Comparison of ENCODE assay signal across 15 cellular contexts in genomic region chr5:177997846-177998245, GRCh38. TPM values are rescaled to one million over a fixed set of nuclear protein-coding genes. Genes with fewer than 3 reads are reported as not detected.
DNase-seq lines count a peak whose midpoint lies in the region; ATAC-seq lines count a peak whose summit lies in the region.
"Had no signal": no experiment of that assay in that cellular context is flagged by ENCODE, and none has a peak within 500 bp of the region (broad histone marks: within the 10 kb centered on the region; RNA-seq: fewer than 3 reads in every experiment).

No MANE protein-coding gene starts in this region.

- no peaks in the 10 kb centered on the region for H4K20me1 ChIP-seq in Karpas-422 (ENCODE audit: insufficient read depth, low read depth, low read length)
- H4K20me1 ChIP-seq: BLaER1 treated with 17β-estradiol and CSF1 and Interleukin-3, amounts not matched to agents 10 nM and 100 nM had no signal

- H3K79me2 ChIP-seq in Karpas-422 (ENCODE audit: low read length) = no peaks in the 10 kb centered on the region
- H3K79me2 ChIP-seq in trophoblast cell (ENCODE audit: control insufficient read depth, insufficient read depth, low read length, poor library complexity) = no peaks in the 10 kb centered on the region

- no peaks in the 10 kb centered on the region for H3K36me3 ChIP-seq in Karpas-422 (ENCODE audit: insufficient read depth, low read length)
- H3K36me3 ChIP-seq in trophoblast cell (ENCODE audit: control insufficient read depth in 1 of 2, insufficient read depth in 2 of 2, low read length in 2 of 2) = no peaks in the 10 kb centered on the region
- H3K36me3 ChIP-seq: BLaER1 treated with 17β-estradiol and CSF1 and Interleukin-3, amounts not matched to agents 10 nM and 100 nM had no signal

- H3K4me3 ChIP-seq in Karpas-422 (ENCODE audit: low read length) (no peak overlapping the region), trophoblast cell (ENCODE audit: low read depth, low read length) (no peak overlapping the region)
- H3K4me3 ChIP-seq: BLaER1 treated with 17β-estradiol and CSF1 and Interleukin-3, amounts not matched to agents 10 nM and 100 nM; GM23338 had no signal

- H3K4me1 ChIP-seq in Karpas-422 (ENCODE audit: low read length) = no peaks in the 10 kb centered on the region
- no peaks in the 10 kb centered on the region for H3K4me1 ChIP-seq in trophoblast cell (ENCODE audit: control insufficient read depth in 1 of 2, insufficient read depth in 2 of 2, low read length in 2 of 2)
- H3K4me1 ChIP-seq: BLaER1 treated with 17β-estradiol and CSF1 and Interleukin-3, amounts not matched to agents 10 nM and 100 nM had no signal

- H4K12ac ChIP-seq in trophoblast cell (ENCODE audit: low read depth, low read length) = no peak overlapping the region

- H3K9me3 ChIP-seq in Karpas-422 (ENCODE audit: low read length) = no peaks in the 10 kb centered on the region
- H3K9me3 ChIP-seq in trophoblast cell (ENCODE audit: insufficient read depth, low read depth, low read length) = no peaks in the 10 kb centered on the region
- H3K9me3 ChIP-seq: BLaER1 treated with 17β-estradiol and CSF1 and Interleukin-3, amounts not matched to agents 10 nM and 100 nM had no signal

- H3K27ac ChIP-seq in Karpas-422 (ENCODE audit: low read length) (no peak overlapping the region), trophoblast cell (ENCODE audit: low read depth, low read length) (no peak overlapping the region)
- H3K27ac ChIP-seq: BLaER1 treated with 17β-estradiol and CSF1 and Interleukin-3, amounts not matched to agents 10 nM and 100 nM had no signal

- no peak overlapping the region for H4K8ac ChIP-seq in trophoblast cell (ENCODE audit: low read depth, low read length)

- WGBS in trophoblast cell (ENCODE audit: extremely low coverage, insufficient coverage, insufficient read length) = no CpG with 5 or more reads among the region's 1 CpG

- H3K4ac ChIP-seq in trophoblast cell (ENCODE audit: low read depth, low read length) = no peak overlapping the region

- no peak overlapping the region for H2BK12ac ChIP-seq in trophoblast cell (ENCODE audit: low read length)

- no peak overlapping the region for H3K4me2 ChIP-seq in Karpas-422 (ENCODE audit: low read depth, low read length, poor library complexity, severe bottlenecking)
- H3K4me2 ChIP-seq in trophoblast cell (ENCODE audit: low read length) = no peak overlapping the region
- H3K4me2 ChIP-seq: BLaER1 treated with 17β-estradiol and CSF1 and Interleukin-3, amounts not matched to agents 10 nM and 100 nM; GM23338 had no signal

- no peaks in the 10 kb centered on the region for H3K79me1 ChIP-seq in trophoblast cell (ENCODE audit: low read length)

- H3K9me2 ChIP-seq in Karpas-422 (replicated peaks; ENCODE audit: insufficient read depth, low read length) = no peaks in the 10 kb centered on the region

- H3K27me3 ChIP-seq in Karpas-422 (ENCODE audit: low read length) (no peaks in the 10 kb centered on the region), trophoblast cell (ENCODE audit: insufficient read depth, low read length) (no peaks in the 10 kb centered on the region)
- H3K27me3 ChIP-seq: BLaER1 treated with 17β-estradiol and CSF1 and Interleukin-3, amounts not matched to agents 10 nM and 100 nM had no signal

- H3K18ac ChIP-seq in trophoblast cell (ENCODE audit: low read length) = no peak overlapping the region

- no peak overlapping the region for H2BK120ac ChIP-seq in trophoblast cell (ENCODE audit: insufficient read depth, low read length, poor library complexity)

- H4K91ac ChIP-seq in trophoblast cell (ENCODE audit: low read depth, low read length) = no peak overlapping the region

- no peak overlapping the region for H3K23ac ChIP-seq in trophoblast cell (ENCODE audit: low read length)

- DNase-seq in AG08396 (ENCODE audit: low spot score) (peak; percentile 6), Karpas-422 (peak; percentile 4), epidermal melanocyte (ENCODE audit: insufficient read length, low spot score) (peak; percentile 15), trophoblast cell (no peak)
- DNase-seq in activated CD4-positive, alpha-beta T cell treated with anti-CD3 and anti-CD28 coated beads for 1 hour = no peak
- DNase-seq: CD4-positive, CD25-positive, alpha-beta regulatory T cell; H9; IMR-90 had no signal

- H2AFZ ChIP-seq in Karpas-422 (ENCODE audit: low read length) = no peak overlapping the region
- no peak overlapping the region for H2AFZ ChIP-seq in trophoblast cell (ENCODE audit: insufficient read depth, low read length, poor library complexity)
- H2AFZ ChIP-seq: GM23338 had no signal

- H3K9ac ChIP-seq in Karpas-422 (ENCODE audit: low read length) = no peak overlapping the region
- H3K9ac ChIP-seq in trophoblast cell (ENCODE audit: low read length) = peak overlapping the region; percentile 34
- H3K9ac ChIP-seq: BLaER1 treated with 17β-estradiol and CSF1 and Interleukin-3, amounts not matched to agents 10 nM and 100 nM had no signal

- H2AK5ac ChIP-seq in trophoblast cell (ENCODE audit: low read length) = no peak overlapping the region

- no peak for ATAC-seq in GM18517 (IDR thresholded peaks at IDR 0.05; ENCODE audit: unreplicated experiment)
- no peak for ATAC-seq in GM21619 (IDR thresholded peaks at IDR 0.05; ENCODE audit: unreplicated experiment)
- ATAC-seq: GM23338 had no signal

- no peak overlapping the region for H3K14ac ChIP-seq in trophoblast cell (ENCODE audit: low read length)

- H2BK5ac ChIP-seq in trophoblast cell (ENCODE audit: low read depth, low read length, poor library complexity) = no peak overlapping the region

RNA-seq across cellular contexts. Expression of gene PROP1, which starts 1.8 kb away (rescaled TPM):
- total RNA-seq in Karpas-422 (2014; rRNA removed; shearing (Covaris generic); ENCODE audit: low replicate concordance) = not detected in 2 replicates
- not detected in 2 replicates for polyA plus RNA-seq in trophoblast cell (2013)
- total RNA-seq: A673; CD4-positive, CD25-positive, alpha-beta regulatory T cell; Daoy; GM23338; H9; HT-29; IMR-90 had no signal
- polyA plus RNA-seq: CD4-positive, CD25-positive, alpha-beta regulatory T cell; GM23338; IMR-90 had no signal

Comparison
In these comparisons a context has a peak if more than half of its experiments do, and no peak if none do; other contexts are left out.
1. DNase-seq: peak in AG08396 (single experiment), Karpas-422 (single experiment) and epidermal melanocyte (single experiment); none in trophoblast cell (0 of 2) and activated CD4-positive, alpha-beta T cell treated with anti-CD3 and anti-CD28 coated beads for 1 hour (single experiment).